24 cellular contexts compared by ENCODE assay signal in the genomic region with DNA sequence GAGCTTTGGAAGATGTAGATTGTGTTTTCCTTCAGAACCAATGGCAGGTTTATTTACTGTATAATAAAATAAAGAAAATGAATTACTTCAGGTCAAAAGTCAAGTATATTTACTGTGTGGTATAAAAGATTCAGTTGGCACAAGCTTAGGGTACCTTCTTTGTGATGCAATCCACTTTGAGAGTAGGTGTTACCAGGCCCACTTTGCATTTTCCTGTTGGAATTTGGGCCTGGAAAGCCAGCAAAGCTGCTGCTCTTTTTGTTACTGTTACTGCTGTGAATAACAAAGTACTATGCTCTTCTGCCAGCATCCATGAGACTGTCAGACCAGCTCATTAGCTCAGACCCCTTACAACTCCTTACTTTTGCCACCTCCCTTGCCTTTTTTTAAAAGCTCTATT.
"Had no signal": no experiment of that assay in that cellular context is flagged by ENCODE, and none has a peak within 500 bp of the region (broad histone marks: within the 10 kb centered on the region; RNA-seq: fewer than 3 reads in every experiment).

No MANE protein-coding gene starts in this region.

- H2AFZ ChIP-seq: hepatocyte had no signal

- H3K36me3 ChIP-seq: esophagus muscularis mucosa, gastroesophageal sphincter, heart left ventricle, lower lobe of right lung, ovary, sigmoid colon, stomach, tibial artery had no signal

- H3K4me3 ChIP-seq: dorsolateral prefrontal cortex, esophagus muscularis mucosa, gastroesophageal sphincter, heart left ventricle, hepatocyte, lower lobe of right lung, ovary, psoas muscle, sigmoid colon, stomach, testis, tibial artery had no signal

- DNase-seq: dorsolateral prefrontal cortex; effector CD8-positive, alpha-beta T cell; foreskin keratinocyte; heart left ventricle; left ventricle myocardium superior; lower lobe of right lung; natural killer cell; occipital lobe; ovary; posterior cingulate gyrus; psoas muscle; right cardiac atrium; sigmoid colon; stimulated activated CD4-positive, alpha-beta T cell treated with anti-CD3 and anti-CD28 coated beads, Interleukin-2, amount 100 ng/mL, for 24 hours; stimulated activated CD4-positive, alpha-beta T cell treated with anti-CD3 and anti-CD28 coated beads, Interleukin-4, amount 100 ng/mL, for 24 hours; stimulated activated naive CD4-positive, alpha-beta T cell treated with Interleukin-2 at 50 U/mL for 16 hours; stomach; testis; tibial artery had no signal

- H3K4me1 Mint-ChIP-seq: natural killer cell; stimulated activated effector memory CD8-positive, alpha-beta T cell treated with anti-CD3 and anti-CD28 coated beads, Interleukin-12 subunit alpha, Interleukin-12 subunit beta, amount 100 ng/mL, for 72 hours had no signal

- H3K27me3 ChIP-seq: dorsolateral prefrontal cortex, esophagus muscularis mucosa, foreskin keratinocyte, gastroesophageal sphincter, heart left ventricle, hepatocyte, ovary, sigmoid colon, stomach, testis, tibial artery had no signal

- H3K27ac ChIP-seq: dorsolateral prefrontal cortex, esophagus muscularis mucosa, foreskin keratinocyte, gastroesophageal sphincter, heart left ventricle, hepatocyte, lower lobe of right lung, ovary, psoas muscle, sigmoid colon, stomach, testis, tibial artery had no signal

- H3K4me2 ChIP-seq: hepatocyte had no signal

- H3K4me3 Mint-ChIP-seq: natural killer cell; stimulated activated effector memory CD8-positive, alpha-beta T cell treated with anti-CD3 and anti-CD28 coated beads, Interleukin-12 subunit alpha, Interleukin-12 subunit beta, amount 100 ng/mL, for 72 hours; type B pancreatic cell had no signal

- H3K4me1 ChIP-seq: esophagus muscularis mucosa, foreskin keratinocyte, gastroesophageal sphincter, heart left ventricle, lower lobe of right lung, psoas muscle, sigmoid colon, stomach, testis, tibial artery had no signal

- ATAC-seq: foreskin keratinocyte; gastroesophageal sphincter; heart left ventricle; left ventricle myocardium superior; lower lobe of right lung; natural killer cell; psoas muscle; right cardiac atrium; stimulated activated effector memory CD8-positive, alpha-beta T cell treated with anti-CD3 and anti-CD28 coated beads, Interleukin-12 subunit alpha, Interleukin-12 subunit beta, amount 100 ng/mL, for 72 hours had no signal

- H3K27ac Mint-ChIP-seq: natural killer cell; stimulated activated effector memory CD8-positive, alpha-beta T cell treated with anti-CD3 and anti-CD28 coated beads, Interleukin-12 subunit alpha, Interleukin-12 subunit beta, amount 100 ng/mL, for 72 hours; type B pancreatic cell had no signal

- H3K36me3 Mint-ChIP-seq: stimulated activated effector memory CD8-positive, alpha-beta T cell treated with anti-CD3 and anti-CD28 coated beads, Interleukin-12 subunit alpha, Interleukin-12 subunit beta, amount 100 ng/mL, for 72 hours; type B pancreatic cell had no signal

- H3K9me3 ChIP-seq: gastroesophageal sphincter, lower lobe of right lung, ovary, psoas muscle, sigmoid colon, stomach, testis, tibial artery had no signal

- H3K79me2 ChIP-seq: hepatocyte had no signal
